23 cellular contexts compared by ENCODE assay signal in genomic region chr2:224626735-224627134, GRCh38. TPM values are rescaled to one million over a fixed set of nuclear protein-coding genes. Genes with fewer than 3 reads are reported as not detected.
DNase-seq lines count a peak whose midpoint lies in the region; ATAC-seq and TF ChIP-seq lines count a peak whose summit lies in the region.
"Had no signal": no experiment of that assay in that cellular context is flagged by ENCODE, and none has a peak within 500 bp of the region (broad histone marks: within the 10 kb centered on the region; RNA-seq: fewer than 3 reads in every experiment).

No MANE protein-coding gene starts in this region.

- no peak overlapping the region for H3K4me2 ChIP-seq in mesenchymal stem cell (ENCODE audit: low read length, poor library complexity, severe bottlenecking)
- H3K4me2 ChIP-seq in trophoblast cell (ENCODE audit: low read length): no peak overlapping the region
- H3K4me2 ChIP-seq: A549; BLaER1 treated with 17β-estradiol and CSF1 and Interleukin-3, amounts not matched to agents 10 nM and 100 nM had no signal

- WGBS in mesenchymal stem cell: 75% methylated on average over 2 of the region's 4 CpGs
- 100% methylated on average over 1 of the region's 4 CpGs for WGBS in trophoblast cell (ENCODE audit: extremely low coverage, insufficient coverage, insufficient read length)

- no peaks in the 10 kb centered on the region for H3K9me3 Mint-ChIP-seq in stimulated activated naive CD8-positive, alpha-beta T cell treated with anti-CD3 and anti-CD28 coated beads, Interleukin-15, amount 100 ng/mL, for 72 hours
- H3K9me3 Mint-ChIP-seq: CD4-positive, alpha-beta T cell had no signal

- H3K4me1 Mint-ChIP-seq in T-helper 17 cell: no peaks in the 10 kb centered on the region
- no peaks in the 10 kb centered on the region for H3K4me1 Mint-ChIP-seq in stimulated activated naive CD8-positive, alpha-beta T cell treated with anti-CD3 and anti-CD28 coated beads, Interleukin-15, amount 100 ng/mL, for 72 hours
- H3K4me1 Mint-ChIP-seq: CD14-positive monocyte; CD8-positive, alpha-beta memory T cell had no signal

- H3K18ac ChIP-seq in mesenchymal stem cell (ENCODE audit: low read depth in 1 of 2, low read length in 2 of 2): peak overlapping the region in 1 of 2 experiments; percentile 49
- no peak overlapping the region for H3K18ac ChIP-seq in trophoblast cell (ENCODE audit: low read length)

- H2BK15ac ChIP-seq in mesenchymal stem cell (ENCODE audit: low read depth, poor library complexity, severe bottlenecking): no peak overlapping the region

- DNase-seq in T-helper 17 cell (no peak), mesenchymal stem cell (no peak), trophoblast cell (no peak)
- DNase-seq in stimulated activated naive CD8-positive, alpha-beta T cell treated with anti-CD3 and anti-CD28 coated beads, Interleukin-15, amount 100 ng/mL, for 72 hours: no peak
- no peak for DNase-seq in activated T-cell treated with anti-CD3 and anti-CD28 coated beads, Interleukin-2, amount 50 U/mL, for 48 hours
- DNase-seq: 8988T; ACHN; AML-193; BE2C; CD4-positive, alpha-beta T cell; CD8-positive, alpha-beta memory T cell; DMS 273 treated with DMSO at 0.1 percent for 48 hours; DMS53; DMS79 treated with DMSO at 0.1 percent for 48 hours; GF-D8; GOT3; H7; HCEC 1CT had no signal

- H2AK5ac ChIP-seq in mesenchymal stem cell (ENCODE audit: low read length, severe bottlenecking): no peak overlapping the region
- H2AK5ac ChIP-seq in trophoblast cell (ENCODE audit: low read length): no peak overlapping the region

- H3K27ac Mint-ChIP-seq in T-helper 17 cell: peak overlapping the region; percentile 39
- no peak overlapping the region for H3K27ac Mint-ChIP-seq in stimulated activated naive CD8-positive, alpha-beta T cell treated with anti-CD3 and anti-CD28 coated beads, Interleukin-15, amount 100 ng/mL, for 72 hours
- H3K27ac Mint-ChIP-seq: CD4-positive, alpha-beta T cell had no signal

- no peaks in the 10 kb centered on the region for H3K79me2 ChIP-seq in trophoblast cell (ENCODE audit: control insufficient read depth, insufficient read depth, low read length, poor library complexity)

- H3K27me3 ChIP-seq in mesenchymal stem cell (ENCODE audit: control insufficient read depth in 1 of 2, insufficient read depth in 1 of 2, low read length in 2 of 2) (no peaks in the 10 kb centered on the region), trophoblast cell (ENCODE audit: insufficient read depth, low read length) (no peaks in the 10 kb centered on the region)
- H3K27me3 ChIP-seq: BE2C; BLaER1 treated with 17β-estradiol and CSF1 and Interleukin-3, amounts not matched to agents 10 nM and 100 nM had no signal

- H3K4ac ChIP-seq in mesenchymal stem cell (ENCODE audit: low read depth in 1 of 2, low read length in 2 of 2): no peak overlapping the region
- H3K4ac ChIP-seq in trophoblast cell (ENCODE audit: low read depth, low read length): no peak overlapping the region

- H3K9me3 ChIP-seq in HEK293 (ENCODE audit: control insufficient read depth, insufficient read depth, low read depth, low read length) (no peaks in the 10 kb centered on the region), T-helper 17 cell (ENCODE audit: control insufficient read depth, low read length, poor library complexity, severe bottlenecking) (no peaks in the 10 kb centered on the region), mesenchymal stem cell (ENCODE audit: control insufficient read depth, low read length) (no peaks in the 10 kb centered on the region), trophoblast cell (ENCODE audit: insufficient read depth, low read depth, low read length) (peaks cover 3% of the 10 kb centered on the region)
- H3K9me3 ChIP-seq: A549; BE2C; BLaER1 treated with 17β-estradiol and CSF1 and Interleukin-3, amounts not matched to agents 10 nM and 100 nM had no signal

- H2BK5ac ChIP-seq in mesenchymal stem cell (ENCODE audit: low read depth, low read length, poor library complexity, severe bottlenecking): no peak overlapping the region
- no peak overlapping the region for H2BK5ac ChIP-seq in trophoblast cell (ENCODE audit: low read depth, low read length, poor library complexity)

- peak overlapping the region; percentile 70 for H4K12ac ChIP-seq in trophoblast cell (ENCODE audit: low read depth, low read length)

- H2BK12ac ChIP-seq in mesenchymal stem cell (ENCODE audit: low read length in 2 of 2): peak overlapping the region in 1 of 2 experiments; percentile 37
- peak overlapping the region; percentile 58 for H2BK12ac ChIP-seq in trophoblast cell (ENCODE audit: low read length)

- no peak overlapping the region for H3K9ac ChIP-seq in mesenchymal stem cell (ENCODE audit: low read length)
- H3K9ac ChIP-seq in trophoblast cell (ENCODE audit: low read length): peak overlapping the region; percentile 22
- H3K9ac ChIP-seq: BLaER1 treated with 17β-estradiol and CSF1 and Interleukin-3, amounts not matched to agents 10 nM and 100 nM had no signal

- H4K8ac ChIP-seq in mesenchymal stem cell (ENCODE audit: low read length) (peak overlapping the region; percentile 3), trophoblast cell (ENCODE audit: low read depth, low read length) (no peak overlapping the region)

- H2BK120ac ChIP-seq in mesenchymal stem cell (ENCODE audit: low read depth, low read length) (no peak overlapping the region), trophoblast cell (ENCODE audit: insufficient read depth, low read length, poor library complexity) (no peak overlapping the region)

- no peak for TF ChIP-seq CTCF in HEK293 (tag by site-specific recombination; IDR thresholded peaks at IDR 0.05)

- POLR2A ChIA-PET in HEK293 (lab: Yijun Ruan, JAX): no interaction called here

- H3K4me3 ChIP-seq in HEK293 (ENCODE audit: low read depth, low read length) (no peak overlapping the region), mesenchymal stem cell (ENCODE audit: insufficient read depth in 1 of 2, low read depth in 1 of 2, low read length in 2 of 2) (no peak overlapping the region), trophoblast cell (ENCODE audit: low read depth, low read length) (peak overlapping the region; percentile 36)
- H3K4me3 ChIP-seq: A549; BLaER1 treated with 17β-estradiol and CSF1 and Interleukin-3, amounts not matched to agents 10 nM and 100 nM had no signal

- no peak overlapping the region for H2AFZ ChIP-seq in mesenchymal stem cell (ENCODE audit: low read depth, low read length)
- H2AFZ ChIP-seq in trophoblast cell (ENCODE audit: insufficient read depth, low read length, poor library complexity): no peak overlapping the region

- H3K14ac ChIP-seq in mesenchymal stem cell (ENCODE audit: low read length in 2 of 2) (no peak overlapping the region), trophoblast cell (ENCODE audit: low read length) (no peak overlapping the region)

- no peaks in the 10 kb centered on the region for H3K36me3 Mint-ChIP-seq in T-helper 17 cell (ENCODE audit: low read depth)
- H3K36me3 Mint-ChIP-seq: CD14-positive monocyte; CD8-positive, alpha-beta memory T cell had no signal

- no peaks in the 10 kb centered on the region for H3K36me3 ChIP-seq in HEK293 (ENCODE audit: control insufficient read depth in 2 of 2, insufficient read depth in 1 of 2, low read length in 2 of 2)
- no peaks in the 10 kb centered on the region for H3K36me3 ChIP-seq in mesenchymal stem cell (ENCODE audit: control insufficient read depth in 1 of 2, insufficient read depth in 2 of 2, low read depth in 1 of 2, low read length in 2 of 2)
- H3K36me3 ChIP-seq in trophoblast cell (ENCODE audit: control insufficient read depth in 1 of 2, insufficient read depth in 2 of 2, low read length in 2 of 2): no peaks in the 10 kb centered on the region
- H3K36me3 ChIP-seq: BE2C; BLaER1 treated with 17β-estradiol and CSF1 and Interleukin-3, amounts not matched to agents 10 nM and 100 nM had no signal

- H3K27ac ChIP-seq in HEK293 (ENCODE audit: extremely low read depth, low read depth, low read length) (no peak overlapping the region), mesenchymal stem cell (ENCODE audit: low read length, poor library complexity, severe bottlenecking) (no peak overlapping the region), trophoblast cell (ENCODE audit: low read depth, low read length) (no peak overlapping the region)
- H3K27ac ChIP-seq: A549; BLaER1 treated with 17β-estradiol and CSF1 and Interleukin-3, amounts not matched to agents 10 nM and 100 nM had no signal

- no peak overlapping the region for H3K23ac ChIP-seq in mesenchymal stem cell (ENCODE audit: low read length in 2 of 2)
- no peak overlapping the region for H3K23ac ChIP-seq in trophoblast cell (ENCODE audit: low read length)

- H4K91ac ChIP-seq in mesenchymal stem cell (ENCODE audit: low read length) (no peak overlapping the region), trophoblast cell (ENCODE audit: low read depth, low read length) (no peak overlapping the region)

- ATAC-seq in T-helper 17 cell: no peak
- no peak for ATAC-seq in stimulated activated naive CD8-positive, alpha-beta T cell treated with anti-CD3 and anti-CD28 coated beads, Interleukin-15, amount 100 ng/mL, for 72 hours
- no peak for ATAC-seq in HG03460 (IDR thresholded peaks at IDR 0.05; ENCODE audit: unreplicated experiment)
- ATAC-seq: A549 had no signal

- H3K79me1 ChIP-seq in mesenchymal stem cell (replicated peaks; ENCODE audit: low read length, poor library complexity, severe bottlenecking) (no peaks in the 10 kb centered on the region), trophoblast cell (ENCODE audit: low read length) (peaks cover 2% of the 10 kb centered on the region)

- H3K4me1 ChIP-seq in HEK293 (ENCODE audit: control insufficient read depth, insufficient read depth, low read length) (peaks cover 2% of the 10 kb centered on the region; the same call in 1 of the 2 replicates), mesenchymal stem cell (ENCODE audit: control insufficient read depth, insufficient read depth, low read depth, low read length) (peaks cover 2% of the 10 kb centered on the region), trophoblast cell (ENCODE audit: control insufficient read depth in 1 of 2, insufficient read depth in 2 of 2, low read length in 2 of 2) (no peaks in the 10 kb centered on the region)
- H3K4me1 ChIP-seq: BE2C; BLaER1 treated with 17β-estradiol and CSF1 and Interleukin-3, amounts not matched to agents 10 nM and 100 nM had no signal

- H3K27me3 Mint-ChIP-seq in T-helper 17 cell: no peaks in the 10 kb centered on the region
- no peaks in the 10 kb centered on the region for H3K27me3 Mint-ChIP-seq in stimulated activated naive CD8-positive, alpha-beta T cell treated with anti-CD3 and anti-CD28 coated beads, Interleukin-15, amount 100 ng/mL, for 72 hours
- H3K27me3 Mint-ChIP-seq: CD4-positive, alpha-beta T cell had no signal

- CTCF ChIA-PET in HEK293 (lab: Yijun Ruan, JAX): no interaction called here

- no peak overlapping the region for H3K4me3 Mint-ChIP-seq in T-helper 17 cell
- no peak overlapping the region for H3K4me3 Mint-ChIP-seq in stimulated activated naive CD8-positive, alpha-beta T cell treated with anti-CD3 and anti-CD28 coated beads, Interleukin-15, amount 100 ng/mL, for 72 hours
- H3K4me3 Mint-ChIP-seq: CD14-positive monocyte; CD4-positive, alpha-beta T cell; CD8-positive, alpha-beta memory T cell had no signal

TF ChIP-seq in HEK293, 187 proteins besides CTCF, POLR2A, EP300 and RAD21 (continues in another document):
- peak; percentile 59; the same call in 1 of the 2 replicates for TF ChIP-seq ZFHX2 (tag by site-specific recombination; conservative IDR thresholded peaks at IDR 0.05)
- TF ChIP-seq ZNF174 (tag by site-specific recombination; IDR thresholded peaks at IDR 0.05): no peak

RNA-seq across cellular contexts. Expression of gene CUL3, which starts 41.6 kb away (rescaled TPM):
- total RNA-seq in T-helper 17 cell: 10 to 100 TPM; 94.8 to 99.7 TPM
- polyA plus RNA-seq in mesenchymal stem cell (2013, experiment 1 of 2): 66.2 TPM
- 70.3 TPM for polyA plus RNA-seq in mesenchymal stem cell (2013, experiment 2 of 2)
- polyA plus RNA-seq in trophoblast cell (2013): 85.4 and 86.3 TPM in 2 replicates
